1 cellular context compared by ENCODE assay signal in the genomic region with DNA sequence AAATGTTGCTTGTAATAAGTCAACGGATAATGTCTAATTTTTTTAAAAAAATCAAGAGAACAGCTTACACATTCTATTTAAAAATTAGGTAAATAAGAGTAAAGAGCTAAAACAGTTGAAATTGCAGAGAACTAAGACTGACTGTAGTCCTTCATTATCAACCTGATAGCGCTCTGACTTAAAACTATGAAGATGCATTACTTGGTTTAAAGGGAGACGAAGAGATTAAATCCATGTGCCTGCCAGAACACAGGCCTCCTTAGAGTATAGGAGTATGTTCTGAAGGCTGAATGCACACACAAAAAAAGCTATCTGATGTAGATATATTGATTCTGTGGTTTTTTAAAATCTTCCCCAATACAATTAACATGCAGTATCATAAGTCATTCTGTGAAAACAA.
TF ChIP-seq lines count a peak whose summit lies in the region.

No MANE protein-coding gene starts in this region.

TF ChIP-seq in GM23338, 12 proteins besides CTCF, POLR2A, EP300 and RAD21:
- TF ChIP-seq STAT1 (IDR thresholded peaks at IDR 0.05; ENCODE audit: unreplicated experiment), result no peak
- no peak for TF ChIP-seq ZNF331 (CRISPR knock-in tag; IDR thresholded peaks at IDR 0.05; ENCODE audit: low read depth)
- TF ChIP-seq EZH2phosphoT487 (IDR thresholded peaks at IDR 0.05; ENCODE audit: unreplicated experiment), result no peak
- no peak for TF ChIP-seq NANOG (IDR thresholded peaks at IDR 0.05; ENCODE audit: borderline replicate concordance)
- TF ChIP-seq ETS1 (IDR thresholded peaks at IDR 0.05), result no peak
- TF ChIP-seq ZNF114 (CRISPR knock-in tag; IDR thresholded peaks at IDR 0.05), result no peak
- TF ChIP-seq JUNB (IDR thresholded peaks at IDR 0.05; ENCODE audit: unreplicated experiment), result no peak
- TF ChIP-seq CREB1 (CRISPR knock-in tag; IDR thresholded peaks at IDR 0.05; ENCODE audit: low read depth), result no peak
- TF ChIP-seq EZH2 (IDR thresholded peaks at IDR 0.05; ENCODE audit: low read depth, unreplicated experiment), result no peak
- TF ChIP-seq ZNF462 (CRISPR knock-in tag; IDR thresholded peaks at IDR 0.05), result no peak
- TF ChIP-seq, protein P1, sequence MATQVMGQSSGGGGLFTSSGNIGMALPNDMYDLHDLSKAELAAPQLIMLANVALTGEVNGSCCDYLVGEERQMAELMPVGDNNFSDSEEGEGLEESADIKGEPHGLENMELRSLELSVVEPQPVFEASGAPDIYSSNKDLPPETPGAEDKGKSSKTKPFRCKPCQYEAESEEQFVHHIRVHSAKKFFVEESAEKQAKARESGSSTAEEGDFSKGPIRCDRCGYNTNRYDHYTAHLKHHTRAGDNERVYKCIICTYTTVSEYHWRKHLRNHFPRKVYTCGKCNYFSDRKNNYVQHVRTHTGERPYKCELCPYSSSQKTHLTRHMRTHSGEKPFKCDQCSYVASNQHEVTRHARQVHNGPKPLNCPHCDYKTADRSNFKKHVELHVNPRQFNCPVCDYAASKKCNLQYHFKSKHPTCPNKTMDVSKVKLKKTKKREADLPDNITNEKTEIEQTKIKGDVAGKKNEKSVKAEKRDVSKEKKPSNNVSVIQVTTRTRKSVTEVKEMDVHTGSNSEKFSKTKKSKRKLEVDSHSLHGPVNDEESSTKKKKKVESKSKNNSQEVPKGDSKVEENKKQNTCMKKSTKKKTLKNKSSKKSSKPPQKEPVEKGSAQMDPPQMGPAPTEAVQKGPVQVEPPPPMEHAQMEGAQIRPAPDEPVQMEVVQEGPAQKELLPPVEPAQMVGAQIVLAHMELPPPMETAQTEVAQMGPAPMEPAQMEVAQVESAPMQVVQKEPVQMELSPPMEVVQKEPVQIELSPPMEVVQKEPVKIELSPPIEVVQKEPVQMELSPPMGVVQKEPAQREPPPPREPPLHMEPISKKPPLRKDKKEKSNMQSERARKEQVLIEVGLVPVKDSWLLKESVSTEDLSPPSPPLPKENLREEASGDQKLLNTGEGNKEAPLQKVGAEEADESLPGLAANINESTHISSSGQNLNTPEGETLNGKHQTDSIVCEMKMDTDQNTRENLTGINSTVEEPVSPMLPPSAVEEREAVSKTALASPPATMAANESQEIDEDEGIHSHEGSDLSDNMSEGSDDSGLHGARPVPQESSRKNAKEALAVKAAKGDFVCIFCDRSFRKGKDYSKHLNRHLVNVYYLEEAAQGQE (IDR thresholded peaks at IDR 0.05; ENCODE audit: unreplicated experiment), result no peak
TF ChIP-seq in GM23338: peak in this region for 0.
